18 cellular contexts compared by ENCODE assay signal in the genomic region with DNA sequence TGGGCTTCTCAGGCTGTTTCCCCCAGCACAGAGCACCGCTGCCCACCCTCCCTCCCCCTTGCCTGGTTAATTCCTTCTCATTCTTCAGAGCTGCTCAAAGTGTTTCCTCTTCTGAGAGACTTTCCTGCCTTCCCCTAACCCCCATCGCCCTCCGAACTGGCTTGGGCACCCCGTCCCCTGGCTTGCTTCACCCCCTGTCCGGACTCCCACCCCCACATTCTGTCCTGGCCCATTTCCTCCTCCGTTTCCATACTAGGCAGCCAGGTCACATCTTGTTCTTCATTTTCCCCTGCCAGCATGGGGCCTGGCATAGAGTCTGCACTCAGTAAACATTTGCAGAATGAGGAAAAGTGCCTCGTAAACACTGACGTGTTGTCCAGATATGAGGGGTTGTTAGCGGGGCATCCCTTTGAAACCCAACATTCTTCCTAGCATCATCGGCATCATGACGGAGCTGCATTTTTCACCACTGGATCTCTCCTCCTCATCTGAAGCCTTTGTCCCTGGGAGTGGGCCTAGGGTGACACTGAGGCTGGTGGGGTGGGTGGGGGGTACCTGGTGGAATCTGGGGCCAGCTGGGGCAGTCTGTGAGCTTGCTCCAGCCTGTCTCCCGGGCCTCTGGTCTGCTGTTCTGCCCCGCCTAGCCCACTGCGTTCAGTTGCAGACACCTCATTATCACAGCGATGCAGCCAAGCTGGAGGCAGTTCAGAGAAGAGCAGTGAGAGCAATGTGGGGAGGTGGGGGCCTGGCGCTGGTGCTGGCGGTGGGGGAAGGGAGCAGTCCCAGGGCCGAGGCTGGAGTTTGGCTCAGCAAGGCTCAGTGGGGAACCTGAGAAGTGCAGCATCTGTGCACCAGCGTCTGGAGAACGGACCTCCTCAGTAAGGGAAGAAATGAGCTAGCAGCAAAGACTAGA.
DNase-seq lines count a peak whose midpoint lies in the region; ATAC-seq and TF ChIP-seq lines count a peak whose summit lies in the region.
"Had no signal": no experiment of that assay in that cellular context is flagged by ENCODE, and none has a peak within 500 bp of the region (broad histone marks: within the 10 kb centered on the region; RNA-seq: fewer than 3 reads in every experiment).

No MANE protein-coding gene starts in this region.

- no peaks in the 10 kb centered on the region for H3K9me3 ChIP-seq in stomach
- no peaks in the 10 kb centered on the region for H3K9me3 ChIP-seq in testis

- no peak for TF ChIP-seq CTCF in stomach (IDR thresholded peaks at IDR 0.05)
- TF ChIP-seq CTCF in testis (IDR thresholded peaks at IDR 0.05) = no peak

- H3K4me1 ChIP-seq in stomach (no peaks in the 10 kb centered on the region), testis (no peaks in the 10 kb centered on the region)

- DNase-seq in NCI-H510A treated with DMSO at 0.1 percent for 48 hours (lab: John Stamatoyannopoulos, UW) = peak; percentile 6
- no peak for DNase-seq in NCI-H510A (lab: John Stamatoyannopoulos, UW)
- peak; percentile 42 to 79 for DNase-seq in NCI-H524 (lab: John Stamatoyannopoulos, UW)
- peak; percentile 41 for DNase-seq in left ventricle myocardium superior
- peak; percentile 21 for DNase-seq in stomach
- DNase-seq in cerebellum (ENCODE audit: low spot score) = no peak
- no peak for DNase-seq in testis
- DNase-seq in COR-L47 (lab: John Stamatoyannopoulos, UW) = no peak
- DNase-seq: activated CD4-positive, CD25-positive, alpha-beta regulatory T cell treated with anti-CD3 and anti-CD28 coated beads, Interleukin-2, amount 50 U/mL, for 72 hours; CD4-positive, alpha-beta T cell; cerebellar nuclear complex; Karpas-422; naive thymus-derived CD4-positive, alpha-beta T cell; NCI-H1694; stimulated activated CD4-positive, alpha-beta T cell treated with anti-CD3 and anti-CD28 coated beads, Interleukin-12 subunit alpha, Interleukin-12 subunit beta, amount 100 ng/mL, for 4 hours; stimulated activated naive B cell treated with anti-CD40 and anti-IgM and Interleukin-4, amounts not matched to agents 10 μg/mL and 1 μg/mL and 100 μg/mL, for 72 hours had no signal

- H3K27ac ChIP-seq in stomach (no peak overlapping the region), testis (no peak overlapping the region)

- H3K4me3 ChIP-seq in stomach = no peak overlapping the region
- no peak overlapping the region for H3K4me3 ChIP-seq in testis
- H3K4me3 ChIP-seq: GM12878, lung had no signal

- H3K27me3 ChIP-seq in stomach (peaks cover 0 to 11% (median 0%) of the 10 kb centered on the region in 3 donors), testis (no peaks in the 10 kb centered on the region)

- WGBS in stomach, 5 donors = 43 to 54% (median 53%) methylated on average over 17 to 20 of the region's 20 CpGs
- 34 to 58% methylated on average over 7 to 19 of the region's 20 CpGs for WGBS in testis, 2 donors

- TF ChIP-seq POLR2A in stomach (IDR thresholded peaks at IDR 0.05) = no peak
- TF ChIP-seq POLR2A in testis (IDR thresholded peaks at IDR 0.05) = no peak

- intact Hi-C loops in left ventricle myocardium superior (cut with micrococcal nuclease) = no loop called here
- intact Hi-C loops in stomach (cut with DNase I; ENCODE audit: low total_unique reads) = no loop called here
- intact Hi-C loops in testis (cut with DNase I; ENCODE audit: low total_unique reads) = no loop called here

- TF ChIP-seq EP300 in stomach (IDR thresholded peaks at IDR 0.05) = no peak

- ATAC-seq in left ventricle myocardium superior = peak; percentile 87
- ATAC-seq: GM12878; naive thymus-derived CD4-positive, alpha-beta T cell; stimulated activated naive B cell treated with anti-CD40 and anti-IgM and Interleukin-4, amounts not matched to agents 10 μg/mL and 1 μg/mL and 100 μg/mL, for 72 hours had no signal

- H3K36me3 ChIP-seq in stomach (no peaks in the 10 kb centered on the region), testis (ENCODE audit: low read depth, missing control alignments) (no peaks in the 10 kb centered on the region)

Comparison
In these comparisons a context has a peak if more than half of its experiments do, and no peak if none do; other contexts are left out.
1. DNase-seq: peak in NCI-H510A treated with DMSO at 0.1 percent for 48 hours (single experiment), NCI-H524 (2 of 2), left ventricle myocardium superior (single experiment) and stomach (single experiment); none in NCI-H510A (single experiment), cerebellum (single experiment), testis (single experiment) and COR-L47 (single experiment).